2 cellular contexts compared by ENCODE assay signal in genomic region chr1:42743302-42744029, GRCh38.
TF ChIP-seq lines count a peak whose summit lies in the region.

No MANE protein-coding gene starts in this region.

TF ChIP-seq in SK-N-SH, 30 proteins besides CTCF, POLR2A, EP300 and RAD21 (continued from another document):
- no peak for TF ChIP-seq REST (IDR thresholded peaks at IDR 0.05; ENCODE audit: low read depth, low read length)

TF ChIP-seq in SK-N-SH treated with all-trans-retinoic acid at 6 μM for 48 hours, 23 proteins besides CTCF, POLR2A, EP300 and RAD21 (continued from another document):
- TF ChIP-seq SNAI2 (CRISPR knock-in tag; IDR thresholded peaks at IDR 0.05) (no peak), OSR1 (CRISPR knock-in tag; IDR thresholded peaks at IDR 0.05) (no peak), BACH2 (CRISPR knock-in tag; IDR thresholded peaks at IDR 0.05; ENCODE audit: borderline replicate concordance) (no peak)
